In the genomic region with DNA sequence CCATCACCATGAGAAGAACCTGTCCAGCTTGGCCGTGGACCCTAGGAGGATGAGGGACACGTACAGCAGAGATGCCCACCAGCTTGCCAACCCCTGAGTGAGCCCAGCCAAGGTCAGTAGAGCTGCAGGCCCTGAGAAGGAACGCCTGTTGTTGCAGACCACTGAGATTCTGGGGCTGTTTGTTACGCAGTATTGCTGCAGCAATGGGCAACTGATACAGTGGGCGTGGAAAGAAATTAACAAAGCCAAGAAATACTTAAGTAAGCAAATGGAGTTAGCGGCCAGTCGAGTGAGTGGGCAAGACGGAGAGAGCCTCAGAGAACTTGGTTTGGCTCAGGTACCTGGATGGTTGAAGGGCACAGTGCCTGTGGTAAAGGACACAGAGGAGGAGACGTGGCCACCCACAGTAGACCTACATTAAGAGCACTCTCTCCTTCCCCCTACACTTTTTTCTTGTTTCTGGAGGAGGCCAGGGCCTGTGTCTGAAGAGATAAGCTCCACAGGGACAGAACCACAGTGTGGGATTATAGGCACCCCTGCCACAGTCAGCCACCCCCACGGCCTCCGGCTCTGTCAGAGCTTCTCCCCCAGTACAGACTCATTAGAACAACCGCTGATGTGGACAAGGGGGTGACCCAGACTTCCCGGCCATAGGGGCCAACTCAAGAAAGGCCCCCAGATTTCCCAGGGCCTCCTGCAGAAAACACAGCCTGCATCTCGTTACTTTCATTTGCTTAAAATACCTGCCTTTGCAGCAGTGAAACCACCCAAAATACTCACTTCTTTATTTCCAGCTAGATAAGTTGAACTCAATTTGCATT, we compare ENCODE assay signal across 18 cellular contexts. TPM values are rescaled to one million over a fixed set of nuclear protein-coding genes. Genes with fewer than 3 reads are reported as not detected.
DNase-seq lines count a peak whose midpoint lies in the region; ATAC-seq and TF ChIP-seq lines count a peak whose summit lies in the region.
"Had no signal": no experiment of that assay in that cellular context is flagged by ENCODE, and none has a peak within 500 bp of the region (broad histone marks: within the 10 kb centered on the region; RNA-seq: fewer than 3 reads in every experiment).

No MANE protein-coding gene starts in this region.

- H3K4me3 ChIP-seq in gastrocnemius medialis: no peak overlapping the region
- H3K4me3 ChIP-seq: pancreas, skin epidermis, uterus had no signal

- in situ Hi-C loops in gastrocnemius medialis (cut with MboI; ENCODE audit: low sequenced_read_pairs in 4 of 4): no loop called here

- ATAC-seq in GM18498 (IDR thresholded peaks at IDR 0.05; ENCODE audit: unreplicated experiment) (peak; percentile 54), GM19452 (IDR thresholded peaks at IDR 0.05; ENCODE audit: unreplicated experiment) (peak; percentile 43), HG03432 (IDR thresholded peaks at IDR 0.05; ENCODE audit: unreplicated experiment) (peak; percentile 50), naive B cell (ENCODE audit: low read depth in 2 of 2) (peak; percentile 43 to 58), gastrocnemius medialis (no peak)
- no peak for ATAC-seq in effector memory CD8-positive, alpha-beta T cell (replicated peaks)
- ATAC-seq: activated naive CD4-positive, alpha-beta T cell treated with anti-CD3 and anti-CD28 coated beads, Interleukin-2, amount 50 U/mL, for 72 hours; HCT116; pancreas had no signal

- intact Hi-C loops in gastrocnemius medialis (cut with DNase I; ENCODE audit: low total_unique reads): no loop called here

- H3K36me3 Mint-ChIP-seq in naive B cell: peaks cover 0 to 5% of the 10 kb centered on the region in 2 donors
- no peaks in the 10 kb centered on the region for H3K36me3 Mint-ChIP-seq in effector memory CD8-positive, alpha-beta T cell (ENCODE audit: insufficient read depth)
- H3K36me3 Mint-ChIP-seq: activated naive CD4-positive, alpha-beta T cell treated with anti-CD3 and anti-CD28 coated beads, Interleukin-2, amount 50 U/mL, for 72 hours had no signal

- no peak for TF ChIP-seq POLR2A in gastrocnemius medialis (IDR thresholded peaks at IDR 0.05)

- DNase-seq in naive B cell (peak; percentile 63), ureter (ENCODE audit: low spot score) (no peak), gastrocnemius medialis (no peak)
- no peak for DNase-seq in effector memory CD8-positive, alpha-beta T cell
- DNase-seq: activated T-cell treated with anti-CD3 and anti-CD28 coated beads, Interleukin-2, amount 50 U/mL, for 1 hour; DMS53; NCI-H1694 treated with DMSO at 0.1 percent for 48 hours; NCI-H526; pancreas; stimulated activated naive CD4-positive, alpha-beta T cell treated with Interleukin-2 at 50 U/mL for 16 hours; uterus had no signal

- H3K4me1 ChIP-seq in gastrocnemius medialis: no peaks in the 10 kb centered on the region
- H3K4me1 ChIP-seq: pancreas, uterus had no signal

- no peak for TF ChIP-seq CTCF in gastrocnemius medialis (IDR thresholded peaks at IDR 0.05 in 4 of 5, conservative IDR thresholded peaks at IDR 0.05 in 1 of 5)

- H3K4me3 Mint-ChIP-seq in naive B cell: peak overlapping the region; percentile 32 to 91 (median 80)
- no peak overlapping the region for H3K4me3 Mint-ChIP-seq in effector memory CD8-positive, alpha-beta T cell

- no peaks in the 10 kb centered on the region for H3K27me3 ChIP-seq in gastrocnemius medialis
- H3K27me3 ChIP-seq: pancreas, uterus had no signal

- H3K27me3 Mint-ChIP-seq in naive B cell: no peaks in the 10 kb centered on the region
- H3K27me3 Mint-ChIP-seq in effector memory CD8-positive, alpha-beta T cell: peaks cover 21 to 29% of the 10 kb centered on the region in 2 donors

- H3K27ac ChIP-seq in gastrocnemius medialis: no peak overlapping the region
- H3K27ac ChIP-seq: pancreas, RWPE1, uterus had no signal

- H3K9me3 ChIP-seq in gastrocnemius medialis: no peaks in the 10 kb centered on the region
- H3K9me3 ChIP-seq: pancreas, uterus had no signal

- H3K4me1 Mint-ChIP-seq in naive B cell: peaks cover 65 to 92% (median 80%) of the 10 kb centered on the region in 3 donors
- peaks cover 0 to 2% of the 10 kb centered on the region in 2 donors for H3K4me1 Mint-ChIP-seq in effector memory CD8-positive, alpha-beta T cell (ENCODE audit: low read depth in 2 of 2)

- no peaks in the 10 kb centered on the region for H3K36me3 ChIP-seq in gastrocnemius medialis
- H3K36me3 ChIP-seq: pancreas, uterus had no signal

- H3K27ac Mint-ChIP-seq in naive B cell: peak overlapping the region; percentile 89 to 99 (median 96)
- H3K27ac Mint-ChIP-seq in effector memory CD8-positive, alpha-beta T cell: no peak overlapping the region
- H3K27ac Mint-ChIP-seq: activated naive CD4-positive, alpha-beta T cell treated with anti-CD3 and anti-CD28 coated beads, Interleukin-2, amount 50 U/mL, for 72 hours had no signal

- peaks cover 0 to 2% (median 0%) of the 10 kb centered on the region in 7 donors for H3K9me3 Mint-ChIP-seq in naive B cell
- no peaks in the 10 kb centered on the region for H3K9me3 Mint-ChIP-seq in effector memory CD8-positive, alpha-beta T cell
- H3K9me3 Mint-ChIP-seq: activated naive CD4-positive, alpha-beta T cell treated with anti-CD3 and anti-CD28 coated beads, Interleukin-2, amount 50 U/mL, for 72 hours had no signal

RNA-seq across cellular contexts. Expression of gene GRHPR, which starts 40.1 kb away (rescaled TPM):
- 100 to 1,000 TPM in 5 of 6 donors, 10 to 100 TPM in 1; 90.5 to 185 (median 126) TPM for polyA plus RNA-seq in naive B cell (ENCODE audit: low read depth in 6 of 6)
- total RNA-seq in ureter (74.2 TPM), gastrocnemius medialis (100 to 1,000 TPM; 119 to 138 (median 128) TPM)

Comparison
In these comparisons a context has a peak if more than half of its experiments do, and no peak if none do; other contexts are left out.
1. ATAC-seq: peak in GM18498 (single experiment), GM19452 (single experiment), HG03432 (single experiment) and naive B cell (2 of 2); none in effector memory CD8-positive, alpha-beta T cell (single experiment) and gastrocnemius medialis (0 of 2).
2. H3K27ac Mint-ChIP-seq: peak in naive B cell (6 of 6); none in effector memory CD8-positive, alpha-beta T cell (0 of 2).
3. H3K4me3 Mint-ChIP-seq: peak in naive B cell (8 of 8); none in effector memory CD8-positive, alpha-beta T cell (0 of 2).